Comparison of ENCODE assay signal across 9 cellular contexts in genomic region chr11:6927030-6927617, GRCh38. TPM values are rescaled to one million over a fixed set of nuclear protein-coding genes. Genes with fewer than 3 reads are reported as not detected.
DNase-seq lines count a peak whose midpoint lies in the region; ATAC-seq, FAIRE-seq and TF ChIP-seq lines count a peak whose summit lies in the region.
"Had no signal": no experiment of that assay in that cellular context is flagged by ENCODE, and none has a peak within 500 bp of the region (broad histone marks: within the 10 kb centered on the region; RNA-seq: fewer than 3 reads in every experiment).

No MANE protein-coding gene starts in this region.

- H4K20me1 ChIP-seq in endothelial cell of umbilical vein (replicated peaks; ENCODE audit: control insufficient read depth, extremely low read depth, insufficient read depth, low read length): no peaks in the 10 kb centered on the region

- no peak for ATAC-seq in activated naive CD4-positive, alpha-beta T cell treated with anti-CD3 and anti-CD28 coated beads, Interleukin-2, amount 50 U/mL, for 72 hours
- ATAC-seq in HG02759 (IDR thresholded peaks at IDR 0.05; ENCODE audit: unreplicated experiment): peak; percentile 62

- H3K9me3 ChIP-seq in endothelial cell of umbilical vein (replicated peaks; ENCODE audit: control insufficient read depth, insufficient read depth, low read length): no peaks in the 10 kb centered on the region
- H3K9me3 ChIP-seq in prostate gland: no peaks in the 10 kb centered on the region

- H3K36me3 Mint-ChIP-seq in activated naive CD4-positive, alpha-beta T cell treated with anti-CD3 and anti-CD28 coated beads, Interleukin-2, amount 10 ng/mL, durations not matched to agents 7 days and 5 days: no peaks in the 10 kb centered on the region
- peaks cover 9 to 11% of the 10 kb centered on the region in 2 donors for H3K36me3 Mint-ChIP-seq in activated naive CD4-positive, alpha-beta T cell treated with anti-CD3 and anti-CD28 coated beads, Interleukin-2, amount 50 U/mL, for 72 hours

- peak overlapping the region; percentile 100 for H2AFZ ChIP-seq in endothelial cell of umbilical vein (ENCODE audit: low read depth, low read length)

- intact Hi-C loops in endothelial cell of umbilical vein (cut with micrococcal nuclease): loop anchor here (2.0 to 5.0 kb wide), 2 partner anchors 65 to 94 kb away; partner anchors contain the start of genes NLRP14 and ZNF214
- intact Hi-C loops in prostate gland (cut with DNase I): no loop called here

- TF ChIP-seq POLR2A in endothelial cell of umbilical vein (IDR thresholded peaks at IDR 0.05; ENCODE audit: low read depth, low read length) (no peak), prostate gland (IDR thresholded peaks at IDR 0.05) (no peak)

- POLR2A ChIA-PET in endothelial cell of umbilical vein (lab: Charles Lee): no interaction called here

- peak overlapping the region; percentile 76 for H3K4me3 Mint-ChIP-seq in activated naive CD4-positive, alpha-beta T cell treated with anti-CD3 and anti-CD28 coated beads, Interleukin-2, amount 10 ng/mL, durations not matched to agents 7 days and 5 days

- CTCF ChIA-PET in activated naive CD4-positive, alpha-beta T cell treated with anti-CD3 and anti-CD28 coated beads, Interleukin-2, amount 10 ng/mL, durations not matched to agents 7 days and 5 days (lab: Charles Lee): interaction anchor here (0.7 to 0.9 kb wide), 3 partner anchors 8 to 190 kb away, joined by 3 read pairs; no protein-coding TSS in a partner anchor
- CTCF ChIA-PET in endothelial cell of umbilical vein (lab: Charles Lee): interaction anchor here (0.9 to 2.0 kb wide), 5 partner anchors 10 to 548 kb away, joined by 3 to 5 read pairs (median 5); no protein-coding TSS in a partner anchor

- no peak for FAIRE-seq in endothelial cell of umbilical vein (lab: Jason Lieb, UNC)

- no peaks in the 10 kb centered on the region for H3K36me3 ChIP-seq in endothelial cell of umbilical vein (ENCODE audit: control insufficient read depth in 2 of 2, extremely low read depth in 1 of 2, insufficient read depth in 2 of 2, low read length in 2 of 2)
- no peaks in the 10 kb centered on the region for H3K36me3 ChIP-seq in prostate gland

- 6% methylated on average over 11 of the region's 11 CpGs for WGBS in prostate gland

- peaks cover 13% of the 10 kb centered on the region for H3K4me1 ChIP-seq in endothelial cell of umbilical vein (ENCODE audit: control insufficient read depth, extremely low read depth, insufficient read depth, low read length)
- H3K4me1 ChIP-seq in prostate gland (replicated peaks): no peaks in the 10 kb centered on the region

- H3K27me3 ChIP-seq in endothelial cell of umbilical vein (ENCODE audit: control insufficient read depth in 2 of 2, insufficient read depth in 2 of 2, low read length in 2 of 2): no peaks in the 10 kb centered on the region
- no peaks in the 10 kb centered on the region for H3K27me3 ChIP-seq in prostate gland (replicated peaks; ENCODE audit: insufficient read depth)

- H3K27ac Mint-ChIP-seq in activated naive CD4-positive, alpha-beta T cell treated with anti-CD3 and anti-CD28 coated beads, Interleukin-2, amount 10 ng/mL, durations not matched to agents 7 days and 5 days: no peak overlapping the region
- peak overlapping the region in 1 of 2 donors; percentile 82 for H3K27ac Mint-ChIP-seq in activated naive CD4-positive, alpha-beta T cell treated with anti-CD3 and anti-CD28 coated beads, Interleukin-2, amount 50 U/mL, for 72 hours

- peaks cover 5% of the 10 kb centered on the region for H3K79me2 ChIP-seq in endothelial cell of umbilical vein (ENCODE audit: control insufficient read depth, insufficient read depth, low read length)

- H3K9ac ChIP-seq in endothelial cell of umbilical vein (replicated peaks; ENCODE audit: extremely low read depth, insufficient read depth, low read length): peak overlapping the region; percentile 69

- peak overlapping the region; percentile 96 for H3K4me2 ChIP-seq in endothelial cell of umbilical vein (ENCODE audit: insufficient read depth, low read length)

- H3K9me1 ChIP-seq in endothelial cell of umbilical vein (replicated peaks; ENCODE audit: control insufficient read depth, extremely low read depth, insufficient read depth, low read length): peaks cover 2% of the 10 kb centered on the region

- dilution Hi-C loops in endothelial cell of umbilical vein (cut with MboI; ENCODE audit: extremely low pct_ligation_motif_present, low sequenced_read_pairs): no loop called here

- DNase-seq in activated naive CD4-positive, alpha-beta T cell treated with anti-CD3 and anti-CD28 coated beads, Interleukin-2, amount 10 ng/mL, durations not matched to agents 7 days and 5 days: no peak
- DNase-seq in activated naive CD4-positive, alpha-beta T cell treated with anti-CD3 and anti-CD28 coated beads, Interleukin-2, amount 50 U/mL, for 72 hours (ENCODE audit: low spot score in 2 of 2): no peak
- DNase-seq in NCI-H69 (lab: John Stamatoyannopoulos, UW) (peak; percentile 18), endothelial cell of umbilical vein (ENCODE audit: low read depth, low spot score) (peak; percentile 3), prostate gland (ENCODE audit: low spot score) (no peak), NCI-H226 (no peak), cerebellar nuclear complex (lab: John Stamatoyannopoulos, UW) (no peak)

- TSS peak; percentile 10 for BruUV-seq in endothelial cell of umbilical vein (replicated peaks; lab: Mats Ljungman, UMichigan)

- H3K4me3 ChIP-seq in endothelial cell of umbilical vein (replicated peaks in 1 of 3; ENCODE audit: insufficient read depth in 1 of 3, low read depth in 1 of 3, low read length in 3 of 3) (peak overlapping the region; percentile 43 to 94 (median 88)), prostate gland (peak overlapping the region; percentile 50 to 51)

- no peak for TF ChIP-seq CTCF in endothelial cell of umbilical vein (IDR thresholded peaks at IDR 0.05; ENCODE audit: extremely low read depth in 1 of 2, insufficient read depth in 1 of 2, low read depth in 1 of 2, low read length in 2 of 2)
- no peak for TF ChIP-seq CTCF in prostate gland (IDR thresholded peaks at IDR 0.05)

- H3K27me3 Mint-ChIP-seq in activated naive CD4-positive, alpha-beta T cell treated with anti-CD3 and anti-CD28 coated beads, Interleukin-2, amount 10 ng/mL, durations not matched to agents 7 days and 5 days: peaks cover 30% of the 10 kb centered on the region

- H3K27ac ChIP-seq in endothelial cell of umbilical vein (ENCODE audit: insufficient read depth, low read depth, low read length) (peak overlapping the region; percentile 57), prostate gland (peak overlapping the region; percentile 55 to 69)

- H3K4me1 Mint-ChIP-seq in activated naive CD4-positive, alpha-beta T cell treated with anti-CD3 and anti-CD28 coated beads, Interleukin-2, amount 10 ng/mL, durations not matched to agents 7 days and 5 days: peaks cover 21% of the 10 kb centered on the region

- no peaks in the 10 kb centered on the region for H3K9me3 Mint-ChIP-seq in activated naive CD4-positive, alpha-beta T cell treated with anti-CD3 and anti-CD28 coated beads, Interleukin-2, amount 10 ng/mL, durations not matched to agents 7 days and 5 days
- H3K9me3 Mint-ChIP-seq in activated naive CD4-positive, alpha-beta T cell treated with anti-CD3 and anti-CD28 coated beads, Interleukin-2, amount 50 U/mL, for 72 hours: peaks cover 0 to 3% of the 10 kb centered on the region in 2 donors

RNA-seq across cellular contexts. Expression of gene ZNF215, which starts 0.9 kb away (rescaled TPM):
- 1 to 10 TPM; 1.5 to 1.8 TPM for total RNA-seq in activated naive CD4-positive, alpha-beta T cell treated with anti-CD3 and anti-CD28 coated beads, Interleukin-2, amount 50 U/mL, for 72 hours
- total RNA-seq in endothelial cell of umbilical vein (2.9 and 6.0 TPM in 2 replicates), prostate gland (1 to 10 TPM; 2.5 to 2.6 TPM)
- polyA plus RNA-seq in endothelial cell of umbilical vein: 0.86 and 1.2 TPM in 2 replicates
- polyA plus RNA-seq in endothelial cell of umbilical vein (2011; cell fraction: cytosol; rRNA removed): 1.2 TPM in 2 replicates
- 4.6 and 7.7 TPM in 2 replicates for polyA plus RNA-seq in endothelial cell of umbilical vein (2011; cell fraction: nucleus; rRNA removed)
- 2.4 and 3.9 TPM in 2 replicates for polyA plus RNA-seq in endothelial cell of umbilical vein (2012)
- polyA minus RNA-seq in endothelial cell of umbilical vein: 3.0 and 3.8 TPM in 2 replicates
- polyA minus RNA-seq in endothelial cell of umbilical vein (2011; cell fraction: cytosol; rRNA and poly(A)+ RNA removed): not detected
- 5.9 and 7.4 TPM in 2 replicates for polyA minus RNA-seq in endothelial cell of umbilical vein (2011; cell fraction: nucleus; rRNA and poly(A)+ RNA removed)

RNA-seq across cellular contexts. Expression of gene OR2D3, which starts 6.3 kb away (rescaled TPM):
- total RNA-seq in activated naive CD4-positive, alpha-beta T cell treated with anti-CD3 and anti-CD28 coated beads, Interleukin-2, amount 50 U/mL, for 72 hours: not detected
- total RNA-seq in endothelial cell of umbilical vein: not detected in 2 replicates
- not detected in 2 replicates for polyA plus RNA-seq in endothelial cell of umbilical vein
- not detected in 2 replicates for polyA plus RNA-seq in endothelial cell of umbilical vein (2011; cell fraction: cytosol; rRNA removed)
- polyA plus RNA-seq in endothelial cell of umbilical vein (2011; cell fraction: nucleus; rRNA removed): not detected in 2 replicates
- not detected in 2 replicates for polyA plus RNA-seq in endothelial cell of umbilical vein (2012)
- not detected in 2 replicates for polyA minus RNA-seq in endothelial cell of umbilical vein
- not detected for polyA minus RNA-seq in endothelial cell of umbilical vein (2011; cell fraction: cytosol; rRNA and poly(A)+ RNA removed)
- polyA minus RNA-seq in endothelial cell of umbilical vein (2011; cell fraction: nucleus; rRNA and poly(A)+ RNA removed): not detected in 2 replicates
- total RNA-seq in prostate gland: not detected
- total RNA-seq: lung had no signal
- polyA plus RNA-seq: lung had no signal

RNA-seq across cellular contexts. Expression of gene OR2D2, which starts 34.8 kb away (rescaled TPM):
- total RNA-seq in activated naive CD4-positive, alpha-beta T cell treated with anti-CD3 and anti-CD28 coated beads, Interleukin-2, amount 50 U/mL, for 72 hours: under 1 TPM in 1 of 2 donors, not detected in 1; 0.37 TPM
- total RNA-seq in endothelial cell of umbilical vein (0.31 and 1.2 TPM in 2 replicates), prostate gland (1 to 10 TPM in 1 of 2 donors, not detected in 1; 1.2 TPM)
- 0.08 and 0.18 TPM in 2 replicates for polyA plus RNA-seq in endothelial cell of umbilical vein
- polyA plus RNA-seq in endothelial cell of umbilical vein (2011; cell fraction: cytosol; rRNA removed): not detected in 2 replicates
- polyA plus RNA-seq in endothelial cell of umbilical vein (2011; cell fraction: nucleus; rRNA removed): 0.57 and 0.59 TPM in 2 replicates
- polyA plus RNA-seq in endothelial cell of umbilical vein (2012): not detected in 2 replicates
- polyA minus RNA-seq in endothelial cell of umbilical vein: 3.8 and 4.5 TPM in 2 replicates
- polyA minus RNA-seq in endothelial cell of umbilical vein (2011; cell fraction: cytosol; rRNA and poly(A)+ RNA removed): not detected
- polyA minus RNA-seq in endothelial cell of umbilical vein (2011; cell fraction: nucleus; rRNA and poly(A)+ RNA removed): 8.1 and 9.8 TPM in 2 replicates
- polyA plus RNA-seq: lung had no signal

RNA-seq across cellular contexts. Expression of gene OR10A4, which starts 50.7 kb away (rescaled TPM):
- not detected for total RNA-seq in activated naive CD4-positive, alpha-beta T cell treated with anti-CD3 and anti-CD28 coated beads, Interleukin-2, amount 50 U/mL, for 72 hours
- not detected in 2 replicates for total RNA-seq in endothelial cell of umbilical vein
- not detected in 2 replicates for polyA plus RNA-seq in endothelial cell of umbilical vein
- polyA plus RNA-seq in endothelial cell of umbilical vein (2011; cell fraction: cytosol; rRNA removed): not detected in 2 replicates
- polyA plus RNA-seq in endothelial cell of umbilical vein (2011; cell fraction: nucleus; rRNA removed): not detected in 2 replicates
- polyA plus RNA-seq in endothelial cell of umbilical vein (2012): not detected in 2 replicates
- not detected in 2 replicates for polyA minus RNA-seq in endothelial cell of umbilical vein
- not detected for polyA minus RNA-seq in endothelial cell of umbilical vein (2011; cell fraction: cytosol; rRNA and poly(A)+ RNA removed)
- polyA minus RNA-seq in endothelial cell of umbilical vein (2011; cell fraction: nucleus; rRNA and poly(A)+ RNA removed): not detected in 2 replicates
- total RNA-seq in prostate gland: not detected
- total RNA-seq: lung had no signal
- polyA plus RNA-seq: lung had no signal

Comparison
In these comparisons a context has a peak if more than half of its experiments do, and no peak if none do; other contexts are left out.
1. DNase-seq: peak in NCI-H69 (single experiment) and endothelial cell of umbilical vein (single experiment); none in activated naive CD4-positive, alpha-beta T cell treated with anti-CD3 and anti-CD28 coated beads, Interleukin-2, amount 10 ng/mL, durations not matched to agents 7 days and 5 days (single experiment), activated naive CD4-positive, alpha-beta T cell treated with anti-CD3 and anti-CD28 coated beads, Interleukin-2, amount 50 U/mL, for 72 hours (0 of 2), prostate gland (single experiment), NCI-H226 (single experiment) and cerebellar nuclear complex (0 of 2).